ENCODE assay signal across 3 cellular contexts in the genomic region with DNA sequence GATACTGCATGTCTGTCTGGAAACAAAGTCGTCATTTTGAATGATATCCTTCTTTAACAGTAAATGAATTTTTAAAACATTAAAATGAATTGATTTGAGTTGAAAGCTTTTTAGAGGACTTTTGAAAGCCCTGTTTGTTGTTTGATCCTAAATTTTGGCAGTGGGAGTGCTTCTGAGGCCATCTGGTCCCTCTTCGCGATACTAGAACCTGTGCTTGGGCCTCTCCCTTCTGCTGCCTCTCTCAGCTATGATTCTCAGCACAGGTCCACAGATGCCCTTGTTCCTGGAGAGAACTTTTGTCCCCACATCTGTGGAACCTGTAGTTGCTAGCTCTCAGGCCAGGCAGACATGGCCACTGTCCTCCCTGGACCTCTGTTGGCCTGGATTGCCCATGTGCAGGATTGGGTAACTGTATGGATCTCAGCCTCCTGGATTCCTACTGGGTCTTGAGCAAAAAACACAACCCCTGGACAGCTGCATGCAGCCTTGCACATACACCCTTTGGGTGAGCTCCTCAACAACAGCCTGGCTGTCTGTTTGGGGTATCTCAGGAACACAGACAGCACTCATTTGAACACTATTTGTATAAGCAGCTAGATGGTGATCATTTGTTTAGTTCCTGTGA.
TF ChIP-seq lines count a peak whose summit lies in the region.

No MANE protein-coding gene starts in this region.

TF ChIP-seq in IMR-90, 13 proteins besides CTCF, POLR2A, EP300 and RAD21:
- TF ChIP-seq FOS (IDR thresholded peaks at IDR 0.05; ENCODE audit: low read depth, low read length) (no peak), SMC3 (IDR thresholded peaks at IDR 0.05; ENCODE audit: low read depth, low read length) (no peak), MAZ (IDR thresholded peaks at IDR 0.05; ENCODE audit: borderline replicate concordance, low read depth, low read length) (no peak), NFE2L2 (IDR thresholded peaks at IDR 0.05; ENCODE audit: low read depth, low read length) (no peak), CEBPB (IDR thresholded peaks at IDR 0.05; ENCODE audit: low read depth, low read length) (no peak), CHD1 (IDR thresholded peaks at IDR 0.05; ENCODE audit: low read depth, low read length) (no peak), MXI1 (IDR thresholded peaks at IDR 0.05; ENCODE audit: borderline replicate concordance, low read depth, low read length) (no peak), MAFK (IDR thresholded peaks at IDR 0.05; ENCODE audit: low read depth, low read length) (no peak), RFX5 (IDR thresholded peaks at IDR 0.05; ENCODE audit: low read depth, low read length) (no peak), RCOR1 (IDR thresholded peaks at IDR 0.05; ENCODE audit: insufficient replicate concordance, low read length) (no peak), BHLHE40 (IDR thresholded peaks at IDR 0.05; ENCODE audit: low read depth, low read length) (no peak)
- TF ChIP-seq, protein P1, sequence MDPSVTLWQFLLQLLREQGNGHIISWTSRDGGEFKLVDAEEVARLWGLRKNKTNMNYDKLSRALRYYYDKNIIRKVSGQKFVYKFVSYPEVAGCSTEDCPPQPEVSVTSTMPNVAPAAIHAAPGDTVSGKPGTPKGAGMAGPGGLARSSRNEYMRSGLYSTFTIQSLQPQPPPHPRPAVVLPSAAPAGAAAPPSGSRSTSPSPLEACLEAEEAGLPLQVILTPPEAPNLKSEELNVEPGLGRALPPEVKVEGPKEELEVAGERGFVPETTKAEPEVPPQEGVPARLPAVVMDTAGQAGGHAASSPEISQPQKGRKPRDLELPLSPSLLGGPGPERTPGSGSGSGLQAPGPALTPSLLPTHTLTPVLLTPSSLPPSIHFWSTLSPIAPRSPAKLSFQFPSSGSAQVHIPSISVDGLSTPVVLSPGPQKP (IDR thresholded peaks at IDR 0.05; ENCODE audit: borderline replicate concordance, low read depth, low read length) = no peak
- TF ChIP-seq, protein P2, sequence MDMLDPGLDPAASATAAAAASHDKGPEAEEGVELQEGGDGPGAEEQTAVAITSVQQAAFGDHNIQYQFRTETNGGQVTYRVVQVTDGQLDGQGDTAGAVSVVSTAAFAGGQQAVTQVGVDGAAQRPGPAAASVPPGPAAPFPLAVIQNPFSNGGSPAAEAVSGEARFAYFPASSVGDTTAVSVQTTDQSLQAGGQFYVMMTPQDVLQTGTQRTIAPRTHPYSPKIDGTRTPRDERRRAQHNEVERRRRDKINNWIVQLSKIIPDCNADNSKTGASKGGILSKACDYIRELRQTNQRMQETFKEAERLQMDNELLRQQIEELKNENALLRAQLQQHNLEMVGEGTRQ (IDR thresholded peaks at IDR 0.05; ENCODE audit: low read depth, low read length) = no peak

TF ChIP-seq in H1, 55 proteins besides CTCF, POLR2A, EP300 and RAD21:
- TF ChIP-seq TAF1 (IDR thresholded peaks at IDR 0.05; ENCODE audit: low read depth, low read length) (no peak), ZNF274 (IDR thresholded peaks at IDR 0.05; ENCODE audit: borderline replicate concordance, extremely low read depth, low read length) (no peak), NRF1 (IDR thresholded peaks at IDR 0.05; ENCODE audit: low read depth, low read length) (no peak), BACH1 (IDR thresholded peaks at IDR 0.05; ENCODE audit: low read length) (no peak), SP1 (IDR thresholded peaks at IDR 0.05; ENCODE audit: low read depth, low read length) (no peak)
- TF ChIP-seq, protein P3, sequence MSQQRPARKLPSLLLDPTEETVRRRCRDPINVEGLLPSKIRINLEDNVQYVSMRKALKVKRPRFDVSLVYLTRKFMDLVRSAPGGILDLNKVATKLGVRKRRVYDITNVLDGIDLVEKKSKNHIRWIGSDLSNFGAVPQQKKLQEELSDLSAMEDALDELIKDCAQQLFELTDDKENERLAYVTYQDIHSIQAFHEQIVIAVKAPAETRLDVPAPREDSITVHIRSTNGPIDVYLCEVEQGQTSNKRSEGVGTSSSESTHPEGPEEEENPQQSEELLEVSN (IDR thresholded peaks at IDR 0.05) = no peak

TF ChIP-seq in HEK293T, 16 proteins besides CTCF, POLR2A, EP300 and RAD21:
- TF ChIP-seq LEF1 (IDR thresholded peaks at IDR 0.05; ENCODE audit: borderline replicate concordance) (no peak), HDGF (IDR thresholded peaks at IDR 0.05; ENCODE audit: borderline replicate concordance) (no peak), L3MBTL2 (conservative IDR thresholded peaks at IDR 0.05) (no peak), FOXK2 (IDR thresholded peaks at IDR 0.05) (no peak), CTBP1 (IDR thresholded peaks at IDR 0.05; ENCODE audit: borderline replicate concordance) (no peak), NFRKB (IDR thresholded peaks at IDR 0.05) (no peak), FOXM1 (IDR thresholded peaks at IDR 0.05; ENCODE audit: borderline replicate concordance) (no peak)
- TF ChIP-seq, protein P4, sequence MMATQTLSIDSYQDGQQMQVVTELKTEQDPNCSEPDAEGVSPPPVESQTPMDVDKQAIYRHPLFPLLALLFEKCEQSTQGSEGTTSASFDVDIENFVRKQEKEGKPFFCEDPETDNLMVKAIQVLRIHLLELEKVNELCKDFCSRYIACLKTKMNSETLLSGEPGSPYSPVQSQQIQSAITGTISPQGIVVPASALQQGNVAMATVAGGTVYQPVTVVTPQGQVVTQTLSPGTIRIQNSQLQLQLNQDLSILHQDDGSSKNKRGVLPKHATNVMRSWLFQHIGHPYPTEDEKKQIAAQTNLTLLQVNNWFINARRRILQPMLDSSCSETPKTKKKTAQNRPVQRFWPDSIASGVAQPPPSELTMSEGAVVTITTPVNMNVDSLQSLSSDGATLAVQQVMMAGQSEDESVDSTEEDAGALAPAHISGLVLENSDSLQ (IDR thresholded peaks at IDR 0.05) = no peak
